ENCODE assay signal across 8 cellular contexts in the genomic region with DNA sequence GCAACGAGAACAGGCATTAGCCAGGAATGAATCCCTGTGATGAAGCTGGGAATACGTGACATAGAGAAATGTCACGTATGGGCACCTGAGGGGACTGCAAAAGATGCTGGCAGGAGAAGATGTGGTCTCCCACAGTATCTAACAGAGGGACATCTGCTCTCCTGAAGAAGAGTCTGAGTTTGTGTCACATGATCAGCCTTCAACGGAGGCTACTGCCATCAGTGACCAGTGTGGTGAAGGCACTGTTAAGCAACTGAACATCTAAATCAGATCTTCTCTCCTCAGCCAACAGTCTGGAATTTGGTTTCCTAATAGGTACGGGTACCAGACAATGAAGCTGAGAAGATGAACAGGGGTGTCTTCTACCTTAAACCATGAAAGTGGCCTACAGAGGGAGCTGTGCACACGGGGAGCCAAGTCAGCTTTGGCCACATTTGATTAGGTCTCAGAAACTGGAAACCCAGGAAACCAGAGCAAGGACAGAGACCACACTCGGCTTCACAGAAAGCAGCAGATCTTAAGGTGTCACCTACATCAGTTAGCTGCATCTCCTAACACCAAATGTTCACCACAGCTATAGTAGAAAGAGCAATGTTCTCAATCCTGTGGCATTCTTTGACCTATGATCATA. TPM values are rescaled to one million over a fixed set of nuclear protein-coding genes. Genes with fewer than 3 reads are reported as not detected.
DNase-seq lines count a peak whose midpoint lies in the region; FAIRE-seq and TF ChIP-seq lines count a peak whose summit lies in the region.

No MANE protein-coding gene starts in this region.

- H3K27ac ChIP-seq in H9 (ENCODE audit: insufficient read length, low read depth, low read length), result no peak overlapping the region

- no peak overlapping the region for H3K27ac Mint-ChIP-seq in H9
- H3K27ac Mint-ChIP-seq in activated naive CD8-positive, alpha-beta T cell, result peak overlapping the region; percentile 69

- no peak overlapping the region for H2BK15ac ChIP-seq in H9 (ENCODE audit: low read depth, low read length)

- no peak overlapping the region for H3K14ac ChIP-seq in H9 (ENCODE audit: insufficient read depth, low read length)

- H4K8ac ChIP-seq in H9 (replicated peaks; ENCODE audit: insufficient read length, low read depth, low read length), result no peak overlapping the region

- no CpG with 5 or more reads among the region's 7 CpGs for WGBS in H9 (ENCODE audit: extremely low coverage, insufficient read length, low lambda C conversion rate)

- no peaks in the 10 kb centered on the region for H3K27me3 Mint-ChIP-seq in H9 (ENCODE audit: low read depth)
- H3K27me3 Mint-ChIP-seq in activated naive CD8-positive, alpha-beta T cell, result no peaks in the 10 kb centered on the region

- peak; percentile 76 for TF ChIP-seq CTCF in GM12872 (IDR thresholded peaks at IDR 0.05; ENCODE audit: insufficient read depth, low read depth, low read length)
- peak; percentile 77 for TF ChIP-seq CTCF in H9 (conservative IDR thresholded peaks at IDR 0.05)

- peaks cover 15 to 69% (median 54%) of the 10 kb centered on the region in 3 experiments; a peak in 6 of 7 replicates for H3K36me3 Mint-ChIP-seq in H9 (ENCODE audit: insufficient read depth in 1 of 3, low read depth in 3 of 3)
- H3K36me3 Mint-ChIP-seq in activated naive CD8-positive, alpha-beta T cell, result peaks cover 2% of the 10 kb centered on the region

- no peak overlapping the region for H3K56ac ChIP-seq in H9 (ENCODE audit: insufficient read length, low read depth, low read length)

- H2AK5ac ChIP-seq in H9 (ENCODE audit: insufficient read length, low read length), result no peak overlapping the region

- FAIRE-seq in islet of Langerhans (lab: Jason Lieb, UNC), result peak; percentile 56

- no peak overlapping the region for H2AFZ ChIP-seq in H9 (ENCODE audit: low read length)

- no peaks in the 10 kb centered on the region for H3K27me3 ChIP-seq in H9 (ENCODE audit: insufficient read depth, low read length)

- no peaks in the 10 kb centered on the region for H3K9me3 Mint-ChIP-seq in H9
- no peaks in the 10 kb centered on the region for H3K9me3 Mint-ChIP-seq in activated naive CD8-positive, alpha-beta T cell (ENCODE audit: low read depth)

- H3K4me1 Mint-ChIP-seq in H9, result peaks cover 3 to 10% of the 10 kb centered on the region in 2 experiments; a peak in 3 of 4 replicates
- H3K4me1 Mint-ChIP-seq in activated naive CD8-positive, alpha-beta T cell (ENCODE audit: low read depth), result peaks cover 44% of the 10 kb centered on the region

- DNase-seq in H9 (peak; percentile 33), SK-N-DZ (ENCODE audit: low spot score) (peak; percentile 22), NCI-H1930 (lab: John Stamatoyannopoulos, UW) (no peak), NCI-H1417 treated with DMSO at 0.1 percent for 48 hours (lab: John Stamatoyannopoulos, UW) (no peak)
- peak; percentile 24 to 26 for DNase-seq in stimulated activated CD8-positive, alpha-beta memory T cell treated with anti-CD3 and anti-CD28 coated beads, Interleukin-15, amount 100 ng/mL, for 4 hours (ENCODE audit: low read depth in 2 of 2)

- H2BK120ac ChIP-seq in H9 (ENCODE audit: low read depth, low read length, poor library complexity, severe bottlenecking), result no peak overlapping the region

- no peaks in the 10 kb centered on the region for H3K4me1 ChIP-seq in H9 (ENCODE audit: insufficient read depth, low read length)

- no peaks in the 10 kb centered on the region for H3K79me2 ChIP-seq in H9 (ENCODE audit: insufficient read depth, low read length)

- H3K79me1 ChIP-seq in H9 (ENCODE audit: insufficient read depth, low read depth, low read length, poor library complexity, severe bottlenecking), result no peaks in the 10 kb centered on the region

- no peak overlapping the region for H4K91ac ChIP-seq in H9 (ENCODE audit: insufficient read length, low read depth, low read length)

- H3K18ac ChIP-seq in H9 (ENCODE audit: insufficient read length, low read depth, low read length), result no peak overlapping the region

- H4K20me1 ChIP-seq in H9 (ENCODE audit: control insufficient read depth, insufficient read depth, insufficient read length), result no peaks in the 10 kb centered on the region

- H2BK5ac ChIP-seq in H9 (ENCODE audit: insufficient read length, low read length), result no peak overlapping the region

- no peaks in the 10 kb centered on the region for H3K9me3 ChIP-seq in H9 (ENCODE audit: control insufficient read depth, low read depth, low read length)

- no peak overlapping the region for H3K4ac ChIP-seq in H9 (ENCODE audit: low read depth, low read length)

- no peak overlapping the region for H3K23ac ChIP-seq in H9 (ENCODE audit: insufficient read length, low read depth, low read length)

- no peak overlapping the region for H3K4me2 ChIP-seq in H9 (ENCODE audit: insufficient read depth, insufficient read length, low read length)

- no peak overlapping the region for H3K9ac ChIP-seq in H9 (ENCODE audit: extremely low read depth, insufficient read length, low read length)

- no peak overlapping the region for H2BK12ac ChIP-seq in H9 (ENCODE audit: insufficient read length, low read depth, low read length)

- H3T11ph ChIP-seq in H9 (ENCODE audit: low read length), result no peak overlapping the region

- no peak overlapping the region for H3K4me3 Mint-ChIP-seq in H9
- H3K4me3 Mint-ChIP-seq in activated naive CD8-positive, alpha-beta T cell, result no peak overlapping the region

- H2BK20ac ChIP-seq in H9 (ENCODE audit: low read depth, low read length, poor library complexity, severe bottlenecking), result no peak overlapping the region

- H3K23me2 ChIP-seq in H9 (ENCODE audit: insufficient read length, low read depth, low read length, poor library complexity, severe bottlenecking), result no peaks in the 10 kb centered on the region

- no peak overlapping the region for H4K5ac ChIP-seq in H9 (ENCODE audit: insufficient read length, low read depth, low read length)

RNA-seq across cellular contexts. Expression of gene BRD7, which starts 41.8 kb away (rescaled TPM):
- total RNA-seq in H9 (2021), result 107 and 112 TPM in 2 replicates
- polyA plus RNA-seq in SK-N-DZ (2014; cell fraction: cytosol; rRNA removed), result 102 TPM in 2 replicates
- 74.8 and 92.0 TPM in 2 replicates for polyA plus RNA-seq in SK-N-DZ (2014; cell fraction: nucleus; rRNA removed)

Comparison
In these comparisons a context has a peak if more than half of its experiments do, and no peak if none do; other contexts are left out.
1. DNase-seq: peak in H9 (single experiment), SK-N-DZ (single experiment) and stimulated activated CD8-positive, alpha-beta memory T cell treated with anti-CD3 and anti-CD28 coated beads, Interleukin-15, amount 100 ng/mL, for 4 hours (2 of 2); none in NCI-H1930 (0 of 2) and NCI-H1417 treated with DMSO at 0.1 percent for 48 hours (single experiment).